Comparison of ENCODE assay signal across 19 cellular contexts in the genomic region with DNA sequence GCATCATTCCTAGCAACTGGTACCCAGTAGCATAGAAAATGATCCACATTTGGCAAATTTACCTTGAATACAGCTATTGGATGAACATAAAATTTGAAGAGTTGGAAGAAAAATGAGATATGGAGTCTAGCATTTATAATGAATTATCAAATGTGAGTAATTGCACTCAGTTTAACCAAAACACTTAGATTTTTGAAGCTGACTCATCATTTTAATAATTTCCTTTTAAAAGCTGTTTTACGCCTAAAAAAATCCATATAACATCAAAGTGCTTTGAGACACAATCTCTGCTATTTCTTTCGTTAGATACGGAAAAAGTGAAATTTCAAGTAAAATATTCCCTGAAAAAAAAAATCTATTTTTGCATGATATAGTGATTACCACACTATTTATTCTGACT.
DNase-seq lines count a peak whose midpoint lies in the region; ATAC-seq, FAIRE-seq and TF ChIP-seq lines count a peak whose summit lies in the region.
"Had no signal": no experiment of that assay in that cellular context is flagged by ENCODE, and none has a peak within 500 bp of the region (broad histone marks: within the 10 kb centered on the region; RNA-seq: fewer than 3 reads in every experiment).

No MANE protein-coding gene starts in this region.

- no peak overlapping the region for H3K4me2 ChIP-seq in HepG2 (ENCODE audit: low read depth, low read length)
- H3K4me2 ChIP-seq in K562 (ENCODE audit: insufficient read depth, low read length) = no peak overlapping the region
- H3K4me2 ChIP-seq: BLaER1 treated with 17β-estradiol and CSF1 and Interleukin-3, amounts not matched to agents 10 nM and 100 nM had no signal

- BruUV-seq in HepG2 (replicated peaks; lab: Mats Ljungman, UMichigan) = no TSS peak
- BruUV-seq in K562 (replicated peaks; lab: Mats Ljungman, UMichigan) = no TSS peak

- H3K9ac ChIP-seq in HepG2 (ENCODE audit: insufficient read depth, low read depth, low read length) (no peak overlapping the region), K562 (ENCODE audit: insufficient read depth in 1 of 2, low read depth in 2 of 2, low read length in 2 of 2) (no peak overlapping the region)
- H3K9ac ChIP-seq: BLaER1 treated with 17β-estradiol and CSF1 and Interleukin-3, amounts not matched to agents 10 nM and 100 nM had no signal

- TF ChIP-seq CTCF in HepG2 (CRISPR knock-in tag; IDR thresholded peaks at IDR 0.05) = no peak
- no peak for TF ChIP-seq CTCF in right lobe of liver (IDR thresholded peaks at IDR 0.05)
- TF ChIP-seq CTCF in K562 (IDR thresholded peaks at IDR 0.05 in 2 of 3, conservative IDR thresholded peaks at IDR 0.05 in 1 of 3; ENCODE audit: insufficient read depth in 2 of 3, low read depth in 1 of 3, low read length in 3 of 3) = no peak

- no peak overlapping the region for H2AFZ ChIP-seq in HepG2 (ENCODE audit: low read length)
- no peak overlapping the region for H2AFZ ChIP-seq in K562 (ENCODE audit: low read depth, low read length)

- H3K27me3 ChIP-seq in HepG2 (ENCODE audit: control insufficient read depth in 1 of 2, insufficient read depth in 2 of 2, low read length in 2 of 2) (no peaks in the 10 kb centered on the region), right lobe of liver (no peaks in the 10 kb centered on the region), K562 (ENCODE audit: control insufficient read depth in 2 of 2, insufficient read depth in 2 of 2, low read length in 2 of 2) (no peaks in the 10 kb centered on the region)
- H3K27me3 ChIP-seq: BLaER1 treated with 17β-estradiol and CSF1 and Interleukin-3, amounts not matched to agents 10 nM and 100 nM had no signal

- H3K9me3 ChIP-seq in HepG2 (ENCODE audit: low read length) (no peaks in the 10 kb centered on the region), right lobe of liver (no peaks in the 10 kb centered on the region), K562 (replicated peaks; ENCODE audit: control insufficient read depth, insufficient read depth, low read depth, low read length) (no peaks in the 10 kb centered on the region)
- H3K9me3 ChIP-seq: BLaER1 treated with 17β-estradiol and CSF1 and Interleukin-3, amounts not matched to agents 10 nM and 100 nM; Caco-2 had no signal

- WGBS in HepG2 (ENCODE audit: low lambda C conversion rate) = 23% methylated on average over 3 of the region's 3 CpGs
- WGBS in right lobe of liver (ENCODE audit: insufficient coverage, low coverage, low lambda C conversion rate, missing lambda C conversion rate) = 75% methylated on average over 3 of the region's 3 CpGs
- WGBS in K562 (ENCODE audit: insufficient coverage, low coverage, missing lambda C conversion rate) = 5% methylated on average over 3 of the region's 3 CpGs

- H3K79me2 ChIP-seq in HepG2 (ENCODE audit: insufficient read depth, low read length) (no peaks in the 10 kb centered on the region), K562 (ENCODE audit: control insufficient read depth, insufficient read depth, low read length) (no peaks in the 10 kb centered on the region)

- H3K36me3 ChIP-seq in HepG2 (replicated peaks in 1 of 2; ENCODE audit: control insufficient read depth in 1 of 2, insufficient read depth in 2 of 2, low read length in 2 of 2) = no peaks in the 10 kb centered on the region
- no peaks in the 10 kb centered on the region for H3K36me3 ChIP-seq in right lobe of liver
- no peaks in the 10 kb centered on the region for H3K36me3 ChIP-seq in K562 (ENCODE audit: control insufficient read depth, insufficient read depth, low read length)
- H3K36me3 ChIP-seq: BLaER1 treated with 17β-estradiol and CSF1 and Interleukin-3, amounts not matched to agents 10 nM and 100 nM had no signal

- TF ChIP-seq RAD21 in HepG2 (CRISPR knock-in tag; IDR thresholded peaks at IDR 0.05) = no peak
- TF ChIP-seq RAD21 in K562 (CRISPR knock-in tag; conservative IDR thresholded peaks at IDR 0.05 in 1 of 2, IDR thresholded peaks at IDR 0.05 in 1 of 2) = no peak

- no peak for ATAC-seq in HepG2
- ATAC-seq in right lobe of liver = no peak
- no peak for ATAC-seq in K562
- ATAC-seq in HG02981 (IDR thresholded peaks at IDR 0.05; ENCODE audit: unreplicated experiment) = no peak
- ATAC-seq: CD8-positive, alpha-beta T cell had no signal

- in situ Hi-C loops in HepG2 (cut with HindIII; ENCODE audit: extremely low pct_ligation_motif_present, low pct_unique_long_range_greater_than_20kb) = no loop called here
- in situ Hi-C loops in K562 (cut with MboI) = no loop called here

- H3K4me1 ChIP-seq in HepG2 (ENCODE audit: insufficient read depth, low read length) (no peaks in the 10 kb centered on the region), right lobe of liver (no peaks in the 10 kb centered on the region), K562 (replicated peaks in 1 of 2; ENCODE audit: control insufficient read depth in 2 of 2, insufficient read depth in 2 of 2, low read length in 2 of 2) (no peaks in the 10 kb centered on the region)
- H3K4me1 ChIP-seq: BLaER1 treated with 17β-estradiol and CSF1 and Interleukin-3, amounts not matched to agents 10 nM and 100 nM; Caco-2 had no signal

- no peak overlapping the region for H3K27ac ChIP-seq in HepG2 (ENCODE audit: extremely low read length, insufficient read depth, low read length)
- no peak overlapping the region for H3K27ac ChIP-seq in right lobe of liver
- no peak overlapping the region for H3K27ac ChIP-seq in K562 (ENCODE audit: extremely low read depth, low read depth, low read length)
- H3K27ac ChIP-seq: 22Rv1; BLaER1 treated with 17β-estradiol and CSF1 and Interleukin-3, amounts not matched to agents 10 nM and 100 nM; C4-2B had no signal

- FAIRE-seq in HepG2 (lab: Jason Lieb, UNC) (no peak), K562 (lab: Jason Lieb, UNC) (no peak)
- FAIRE-seq: D721Med, G401.6, GM12891, GM19239 had no signal

- H4K20me1 ChIP-seq in HepG2 (ENCODE audit: insufficient read depth, low read length) = no peaks in the 10 kb centered on the region
- H4K20me1 ChIP-seq in K562 (replicated peaks; ENCODE audit: control insufficient read depth, insufficient read depth, low read length) = no peaks in the 10 kb centered on the region
- H4K20me1 ChIP-seq: BLaER1 treated with 17β-estradiol and CSF1 and Interleukin-3, amounts not matched to agents 10 nM and 100 nM had no signal

- intact Hi-C loops in HepG2 (cut with micrococcal nuclease; ENCODE audit: unreplicated experiment) (no loop called here), right lobe of liver (cut with DNase I) (no loop called here), K562 (cut with micrococcal nuclease) (no loop called here)

- POLR2A ChIA-PET in HepG2 (lab: Yijun Ruan, JAX) = no interaction called here
- POLR2A ChIA-PET in K562 (lab: Yijun Ruan, JAX) = no interaction called here

- no peaks in the 10 kb centered on the region for H3K9me1 ChIP-seq in K562 (ENCODE audit: control insufficient read depth, insufficient read depth, low read length)

- CTCF ChIA-PET in HepG2 (lab: Yijun Ruan, JAX; ENCODE audit: low intra/inter-chr PET ratio, low total read pairs) (no interaction called here), K562 (lab: Yijun Ruan, JAX; ENCODE audit: low intra/inter-chr PET ratio) (no interaction called here)

- TF ChIP-seq EP300 in HepG2 (IDR thresholded peaks at IDR 0.05; ENCODE audit: low read depth in 2 of 2, low read length in 2 of 2) = no peak
- no peak for TF ChIP-seq EP300 in HepG2 (CRISPR knock-in tag; IDR thresholded peaks at IDR 0.05; ENCODE audit: borderline replicate concordance)
- no peak for TF ChIP-seq EP300 in K562 (IDR thresholded peaks at IDR 0.05; ENCODE audit: low read length)

- H3K4me3 ChIP-seq in HepG2 (replicated peaks in 1 of 3; ENCODE audit: insufficient read depth in 1 of 3, low read depth in 2 of 3, low read length in 3 of 3) = no peak overlapping the region
- no peak overlapping the region for H3K4me3 ChIP-seq in right lobe of liver
- H3K4me3 ChIP-seq in K562 = no peak overlapping the region
- H3K4me3 ChIP-seq: BLaER1 treated with 17β-estradiol and CSF1 and Interleukin-3, amounts not matched to agents 10 nM and 100 nM had no signal

- TF ChIP-seq POLR2A in HepG2 (IDR thresholded peaks at IDR 0.05; ENCODE audit: insufficient read depth in 1 of 2, low read depth in 2 of 2, low read length in 2 of 2) = no peak
- TF ChIP-seq POLR2A in right lobe of liver (IDR thresholded peaks at IDR 0.05) = no peak
- no peak for TF ChIP-seq POLR2A in K562 (conservative IDR thresholded peaks at IDR 0.05)

- DNase-seq in HepG2 (ENCODE audit: low spot score) = no peak
- no peak for DNase-seq in right lobe of liver
- DNase-seq in K562 (ENCODE audit: extremely low read depth in 1 of 4, low spot score in 3 of 4) = no peak
- DNase-seq in LoVo (ENCODE audit: low spot score) = no peak
- DNase-seq: AML-193; Caco-2; Calu3; CD4-positive, alpha-beta T cell; CD8-positive, alpha-beta T cell; DMS79 treated with DMSO at 0.1 percent for 48 hours; GF-D8 had no signal

TF ChIP-seq in HepG2, 621 proteins besides CTCF, POLR2A, EP300 and RAD21 (continues in another document):
- TF ChIP-seq ZNF782 (CRISPR knock-in tag; IDR thresholded peaks at IDR 0.05; ENCODE audit: borderline replicate concordance) = no peak
- peak; percentile 83 for TF ChIP-seq MAFF (IDR thresholded peaks at IDR 0.05; ENCODE audit: low read depth, low read length)
- no peak for TF ChIP-seq ELF3 (CRISPR knock-in tag; IDR thresholded peaks at IDR 0.05)
- no peak for TF ChIP-seq GABPA (IDR thresholded peaks at IDR 0.05; ENCODE audit: low read depth, low read length)
- no peak for TF ChIP-seq GABPA (CRISPR knock-in tag; IDR thresholded peaks at IDR 0.05; ENCODE audit: low read depth)
- TF ChIP-seq, protein P1, sequence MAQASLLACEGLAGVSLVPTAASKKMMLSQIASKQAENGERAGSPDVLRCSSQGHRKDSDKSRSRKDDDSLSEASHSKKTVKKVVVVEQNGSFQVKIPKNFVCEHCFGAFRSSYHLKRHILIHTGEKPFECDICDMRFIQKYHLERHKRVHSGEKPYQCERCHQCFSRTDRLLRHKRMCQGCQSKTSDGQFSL (CRISPR knock-in tag; IDR thresholded peaks at IDR 0.05) = no peak
- no peak for TF ChIP-seq ZNF367 (CRISPR knock-in tag; IDR thresholded peaks at IDR 0.05; ENCODE audit: borderline replicate concordance)

TF ChIP-seq in K562, 482 proteins besides CTCF, POLR2A, EP300 and RAD21 (continues in another document):
- TF ChIP-seq POLR2H (tag; IDR thresholded peaks at IDR 0.05; ENCODE audit: low read depth) = no peak
- peak; percentile 34; the same call in 1 of the 2 replicates for TF ChIP-seq ZNF316 (IDR thresholded peaks at IDR 0.05)
- TF ChIP-seq MAFG (tag; conservative IDR thresholded peaks at IDR 0.05) = 0 out of 2 replicates have a peak, but pooled peaks have one; percentile 17
- TF ChIP-seq MAFK (IDR thresholded peaks at IDR 0.05; ENCODE audit: low read length) = peak; percentile 30; the same call in 1 of the 2 replicates
